10 cellular contexts compared by ENCODE assay signal in the genomic region with DNA sequence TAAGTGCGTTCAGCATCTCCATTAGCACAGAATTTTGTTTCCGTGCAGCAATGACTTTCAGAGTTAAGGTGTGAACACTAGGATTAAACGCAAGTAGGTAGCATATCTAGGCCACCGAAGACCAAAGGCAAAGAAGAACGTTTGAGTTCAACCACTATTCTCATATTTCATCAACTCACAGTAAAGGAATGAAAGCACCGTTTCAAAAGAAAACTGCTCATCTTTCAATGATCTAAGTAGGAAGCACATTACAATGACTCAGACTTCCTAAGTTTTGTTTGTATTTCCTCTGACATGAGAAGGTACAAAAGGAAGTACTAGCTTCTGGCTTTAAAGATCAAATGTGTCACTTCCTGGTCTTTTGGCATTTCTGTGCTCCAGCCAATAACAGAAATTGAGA. TPM values are rescaled to one million over a fixed set of nuclear protein-coding genes. Genes with fewer than 3 reads are reported as not detected.
DNase-seq lines count a peak whose midpoint lies in the region; ATAC-seq and TF ChIP-seq lines count a peak whose summit lies in the region.
"Had no signal": no experiment of that assay in that cellular context is flagged by ENCODE, and none has a peak within 500 bp of the region (broad histone marks: within the 10 kb centered on the region; RNA-seq: fewer than 3 reads in every experiment).

No MANE protein-coding gene starts in this region.

- no peak for TF ChIP-seq CTCF in foreskin keratinocyte (conservative IDR thresholded peaks at IDR 0.05)
- TF ChIP-seq CTCF in GM13977 (IDR thresholded peaks at IDR 0.05; ENCODE audit: extremely low read depth, insufficient read depth, missing control alignments): no peak
- no peak for TF ChIP-seq CTCF in glutamatergic neuron (IDR thresholded peaks at IDR 0.05; ENCODE audit: partially characterized antibody, unreplicated experiment)

- no peaks in the 10 kb centered on the region for H3K27me3 ChIP-seq in foreskin keratinocyte

- H3K9me3 Mint-ChIP-seq in activated CD4-positive, alpha-beta memory T cell treated with anti-CD3 and anti-CD28 coated beads for 36 hours: no peaks in the 10 kb centered on the region
- H3K9me3 Mint-ChIP-seq in glutamatergic neuron (ENCODE audit: unreplicated experiment): no peaks in the 10 kb centered on the region

- H3K36me3 Mint-ChIP-seq in activated CD4-positive, alpha-beta memory T cell treated with anti-CD3 and anti-CD28 coated beads for 36 hours: peaks cover 17% of the 10 kb centered on the region
- no peaks in the 10 kb centered on the region for H3K36me3 Mint-ChIP-seq in glutamatergic neuron (ENCODE audit: unreplicated experiment)

- in situ Hi-C loops in GM13977 (cut with MboI; ENCODE audit: low pct_unique_long_range_greater_than_20kb, low sequenced_read_pairs, unreplicated experiment): no loop called here

- ATAC-seq in foreskin keratinocyte: peak; percentile 61
- no peak for ATAC-seq in GM19452 (IDR thresholded peaks at IDR 0.05; ENCODE audit: unreplicated experiment)

- DNase-seq in A172 (ENCODE audit: low spot score): peak; percentile 66
- DNase-seq in GM03348 (ENCODE audit: low spot score): peak; percentile 23
- DNase-seq in activated CD4-positive, alpha-beta memory T cell treated with anti-CD3 and anti-CD28 coated beads for 36 hours: peak; percentile 49
- peak; percentile 71 to 88 for DNase-seq in foreskin keratinocyte
- no peak for DNase-seq in NK-92 treated with Interleukin-12 subunit alpha and Interleukin-12 subunit beta, amount 100 ng/mL, for 24 hours (lab: John Stamatoyannopoulos, UW)
- no peak for DNase-seq in GM13977 (ENCODE audit: low spot score)
- DNase-seq in glutamatergic neuron: no peak
- DNase-seq: Karpas-422, Right ventricle myocardium superior had no signal

- H3K27me3 Mint-ChIP-seq in activated CD4-positive, alpha-beta memory T cell treated with anti-CD3 and anti-CD28 coated beads for 36 hours: no peaks in the 10 kb centered on the region
- H3K27me3 Mint-ChIP-seq in glutamatergic neuron (ENCODE audit: unreplicated experiment): no peaks in the 10 kb centered on the region

- H3K27ac Mint-ChIP-seq in activated CD4-positive, alpha-beta memory T cell treated with anti-CD3 and anti-CD28 coated beads for 36 hours: peak overlapping the region; percentile 60
- H3K27ac Mint-ChIP-seq in glutamatergic neuron (ENCODE audit: unreplicated experiment): no peak overlapping the region

- H3K4me1 ChIP-seq in foreskin keratinocyte: peaks cover 12% of the 10 kb centered on the region

- POLR2A ChIA-PET in activated CD4-positive, alpha-beta memory T cell treated with anti-CD3 and anti-CD28 coated beads for 36 hours (lab: Charles Lee): interaction anchor here (1.1 kb wide), 1 partner anchor 120 kb away, joined by 3 read pairs; no protein-coding TSS in a partner anchor

- CTCF ChIA-PET in activated CD4-positive, alpha-beta memory T cell treated with anti-CD3 and anti-CD28 coated beads for 36 hours (lab: Charles Lee): interaction anchor here (3.3 kb wide), 1 partner anchor 16 kb away, joined by 21 read pairs; no protein-coding TSS in a partner anchor

- peak overlapping the region; percentile 7 for H3K4me3 Mint-ChIP-seq in activated CD4-positive, alpha-beta memory T cell treated with anti-CD3 and anti-CD28 coated beads for 36 hours
- H3K4me3 Mint-ChIP-seq in glutamatergic neuron (ENCODE audit: unreplicated experiment): no peak overlapping the region

- H3K4me1 Mint-ChIP-seq in activated CD4-positive, alpha-beta memory T cell treated with anti-CD3 and anti-CD28 coated beads for 36 hours (ENCODE audit: low read depth): peaks cover 35% of the 10 kb centered on the region
- H3K4me1 Mint-ChIP-seq in glutamatergic neuron (ENCODE audit: low read depth, unreplicated experiment): no peaks in the 10 kb centered on the region

- intact Hi-C loops in activated CD4-positive, alpha-beta memory T cell treated with anti-CD3 and anti-CD28 coated beads for 36 hours (cut with micrococcal nuclease): loop anchor here (1.0 to 5.0 kb wide), 5 partner anchors 14 to 254 kb away; a partner anchor contains a TSS

- H3K27ac ChIP-seq in foreskin keratinocyte: no peak overlapping the region

RNA-seq across cellular contexts. Expression of a gene that starts 57.6 kb away (rescaled TPM):
- 1.8 TPM in 1 of 2 replicates, not detected in the other for total RNA-seq in A172 (2014; rRNA removed; shearing (Covaris generic))
- total RNA-seq in activated CD4-positive, alpha-beta memory T cell treated with anti-CD3 and anti-CD28 coated beads for 36 hours: 10 to 100 TPM; 15.6 to 16.6 TPM
- total RNA-seq in foreskin keratinocyte (5.9 and 6.2 TPM in 2 replicates), glutamatergic neuron (ENCODE audit: unreplicated experiment) (8.1 TPM)
- polyA plus RNA-seq in foreskin keratinocyte: 6.6 and 6.9 TPM in 2 replicates

Comparison
In these comparisons a context has a peak if more than half of its experiments do, and no peak if none do; other contexts are left out.
1. DNase-seq: peak in A172 (single experiment), GM03348 (single experiment), activated CD4-positive, alpha-beta memory T cell treated with anti-CD3 and anti-CD28 coated beads for 36 hours (single experiment) and foreskin keratinocyte (2 of 2); none in NK-92 treated with Interleukin-12 subunit alpha and Interleukin-12 subunit beta, amount 100 ng/mL, for 24 hours (single experiment), GM13977 (single experiment) and glutamatergic neuron (single experiment).